Comparison of ENCODE assay signal across 28 cellular contexts in genomic region chr13:99589575-99589974, GRCh38.
"Had no signal": no experiment of that assay in that cellular context is flagged by ENCODE, and none has a peak within 500 bp of the region (broad histone marks: within the 10 kb centered on the region; RNA-seq: fewer than 3 reads in every experiment).

No MANE protein-coding gene starts in this region.

- H3K4me1 ChIP-seq: breast epithelium, colonic mucosa had no signal

- H3K4me1 Mint-ChIP-seq: activated B cell treated with CpG ODN at 0.5 μM for 24 hours; activated T-helper 17 cell treated with anti-CD3 and anti-CD28 coated beads, Interleukin-2, amount 50 U/mL, for 72 hours; brain had no signal

- H3K27me3 Mint-ChIP-seq: activated B cell treated with CpG ODN at 0.5 μM for 24 hours; activated CD8-positive, alpha-beta T cell treated with anti-CD3 and anti-CD28 coated beads for 36 hours; activated naive CD8-positive, alpha-beta T cell had no signal

- H3K36me3 ChIP-seq: ascending aorta, breast epithelium, cardiac muscle cell, colonic mucosa, WERI-Rb-1 had no signal

- H3K9me3 ChIP-seq: ascending aorta, breast epithelium, colonic mucosa had no signal

- H3K27ac ChIP-seq: cardiac muscle cell, colonic mucosa, WERI-Rb-1 had no signal

- DNase-seq: activated B cell treated with CpG ODN at 0.5 μM for 24 hours; activated CD4-positive, alpha-beta T cell treated with anti-CD3 and anti-CD28 coated beads for 48 hours; activated CD4-positive, alpha-beta T cell treated with anti-CD3 and anti-CD28 coated beads, Interleukin-2, amount 50 U/mL, for 1 hour; activated CD4-positive, alpha-beta T cell treated with anti-CD3 and anti-CD28 coated beads, Interleukin-2, amount 50 U/mL, for 48 hours; activated CD8-positive, alpha-beta memory T cell treated with anti-CD3 and anti-CD28 coated beads for 24 hours; activated CD8-positive, alpha-beta T cell treated with anti-CD3 and anti-CD28 coated beads for 36 hours; activated effector memory CD4-positive, alpha-beta T cell treated with Interleukin-2 at 50 U/mL for 16 hours; activated naive CD4-positive, alpha-beta T cell treated with anti-CD3 and anti-CD28 coated beads, Interleukin-2, amount 10 ng/mL, durations not matched to agents 7 days and 5 days; activated T-cell treated with anti-CD3 and anti-CD28 coated beads, Interleukin-2, amount 50 U/mL, for 4 hours; central memory CD4-positive, alpha-beta T cell; cerebellar nuclear complex; colonic mucosa; effector CD8-positive, alpha-beta T cell; foreskin fibroblast; head of caudate nucleus; T-helper 1 cell; T-helper 17 cell; T1000; WERI-Rb-1 had no signal

- H3K27me3 ChIP-seq: ascending aorta, breast epithelium, cardiac muscle cell, colonic mucosa had no signal

- H3K36me3 Mint-ChIP-seq: activated naive CD4-positive, alpha-beta T cell treated with anti-CD3 and anti-CD28 coated beads, Interleukin-2, amount 10 ng/mL, durations not matched to agents 7 days and 5 days; activated naive CD8-positive, alpha-beta T cell; brain had no signal

- ATAC-seq: activated CD4-positive, CD25-positive, alpha-beta regulatory T cell treated with anti-CD3 and anti-CD28 coated beads, Interleukin-2, amount 50 U/mL, for 24 hours; activated CD8-positive, alpha-beta T cell treated with anti-CD3 and anti-CD28 coated beads for 36 hours; activated T-cell treated with anti-CD3 and anti-CD28 coated beads, Interleukin-2, amount 50 U/mL, for 4 hours; activated T-helper 17 cell treated with anti-CD3 and anti-CD28 coated beads, Interleukin-2, amount 50 U/mL, for 72 hours; esophagus mucosa; T-helper 17 cell had no signal

- H3K9me3 Mint-ChIP-seq: activated B cell treated with CpG ODN at 0.5 μM for 24 hours; activated CD8-positive, alpha-beta T cell treated with anti-CD3 and anti-CD28 coated beads for 36 hours; activated naive CD4-positive, alpha-beta T cell treated with anti-CD3 and anti-CD28 coated beads, Interleukin-2, amount 10 ng/mL, durations not matched to agents 7 days and 5 days; activated T-cell treated with anti-CD3 and anti-CD28 coated beads, Interleukin-2, amount 50 U/mL, for 4 hours; activated T-helper 17 cell treated with anti-CD3 and anti-CD28 coated beads, Interleukin-2, amount 50 U/mL, for 72 hours; T-helper 2 cell treated with Interferon-gamma antibody and Interleukin-4, amounts not matched to agents 5 μg/mL and 100 μg/mL, for 36 hours had no signal

- H3K27ac Mint-ChIP-seq: activated B cell treated with CpG ODN at 0.5 μM for 24 hours; activated CD8-positive, alpha-beta T cell treated with anti-CD3 and anti-CD28 coated beads for 36 hours; activated naive CD8-positive, alpha-beta T cell; activated T-helper 17 cell treated with anti-CD3 and anti-CD28 coated beads, Interleukin-2, amount 50 U/mL, for 72 hours; T-helper 17 cell; T-helper 2 cell treated with Interferon-gamma antibody and Interleukin-4, amounts not matched to agents 5 μg/mL and 100 μg/mL, for 36 hours had no signal

- H3K4me3 ChIP-seq: ascending aorta, breast epithelium, cardiac muscle cell, colonic mucosa had no signal

- H3K4me3 Mint-ChIP-seq: activated B cell treated with CpG ODN at 0.5 μM for 24 hours; activated CD8-positive, alpha-beta T cell treated with anti-CD3 and anti-CD28 coated beads for 36 hours; activated naive CD4-positive, alpha-beta T cell treated with anti-CD3 and anti-CD28 coated beads, Interleukin-2, amount 10 ng/mL, durations not matched to agents 7 days and 5 days; activated naive CD8-positive, alpha-beta T cell; activated T-cell treated with anti-CD3 and anti-CD28 coated beads, Interleukin-2, amount 50 U/mL, for 4 hours; activated T-helper 17 cell treated with anti-CD3 and anti-CD28 coated beads, Interleukin-2, amount 50 U/mL, for 72 hours; brain; T-helper 17 cell; T-helper 2 cell treated with Interferon-gamma antibody and Interleukin-4, amounts not matched to agents 5 μg/mL and 100 μg/mL, for 36 hours had no signal
